25 cellular contexts compared by ENCODE assay signal in the genomic region with DNA sequence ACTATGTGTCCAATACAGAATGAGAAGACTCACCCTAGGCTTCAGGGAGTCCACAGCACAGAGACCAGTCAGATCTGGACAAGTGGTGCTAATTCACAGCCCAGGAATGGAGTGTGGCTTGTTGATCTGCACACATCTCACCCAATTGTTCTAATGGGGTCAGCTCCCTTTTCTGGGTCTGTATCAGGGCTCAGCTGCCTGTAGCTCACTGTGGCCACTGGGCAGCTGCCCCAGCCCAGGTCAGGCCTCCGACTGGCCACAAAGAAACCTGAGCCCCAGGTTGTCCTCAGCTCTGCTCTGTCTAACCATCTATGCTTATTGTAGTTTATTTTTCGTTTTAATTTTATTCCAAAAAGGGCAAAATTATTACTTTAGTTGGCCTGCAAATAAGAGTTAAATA.
"Had no signal": no experiment of that assay in that cellular context is flagged by ENCODE, and none has a peak within 500 bp of the region (broad histone marks: within the 10 kb centered on the region; RNA-seq: fewer than 3 reads in every experiment).

No MANE protein-coding gene starts in this region.

- H2AFZ ChIP-seq: neural progenitor cell had no signal

- ATAC-seq: foreskin keratinocyte; gastroesophageal sphincter; lower lobe of right lung; mucosa of descending colon; natural killer cell treated with Interleukin-12 subunit alpha and Interleukin-12 subunit beta and Interleukin-15 and Interleukin-18, amount 100 ng/mL, for 72 hours; stimulated activated effector memory CD8-positive, alpha-beta T cell treated with anti-CD3 and anti-CD28 coated beads, Interleukin-12 subunit alpha, Interleukin-12 subunit beta, amount 100 ng/mL, for 72 hours had no signal

- H3K4me1 Mint-ChIP-seq: immature natural killer cell; naive B cell; stimulated activated effector memory CD8-positive, alpha-beta T cell treated with anti-CD3 and anti-CD28 coated beads, Interleukin-12 subunit alpha, Interleukin-12 subunit beta, amount 100 ng/mL, for 72 hours had no signal

- H3K9me3 ChIP-seq: lower lobe of right lung, mucosa of descending colon, prostate gland, right atrium auricular region, stomach, thyroid gland, vagina had no signal

- H3K27me3 ChIP-seq: foreskin keratinocyte, neural progenitor cell, right atrium auricular region, sigmoid colon, stomach, thyroid gland, vagina had no signal

- H3K4me2 ChIP-seq: neural progenitor cell had no signal

- H3K27ac ChIP-seq: dorsolateral prefrontal cortex, esophagus muscularis mucosa, foreskin keratinocyte, gastroesophageal sphincter, lower lobe of right lung, neural progenitor cell, prostate gland, right atrium auricular region, sigmoid colon, stomach, thyroid gland, vagina had no signal

- H3K9me3 Mint-ChIP-seq: immature natural killer cell; natural killer cell treated with Interleukin-12 subunit alpha and Interleukin-12 subunit beta and Interleukin-15 and Interleukin-18, amount 100 ng/mL, for 72 hours; neural progenitor cell; stimulated activated effector memory CD8-positive, alpha-beta T cell treated with anti-CD3 and anti-CD28 coated beads, Interleukin-12 subunit alpha, Interleukin-12 subunit beta, amount 100 ng/mL, for 72 hours had no signal

- H3K4me3 Mint-ChIP-seq: immature natural killer cell; mesothelial cell of epicardium; naive B cell; natural killer cell treated with Interleukin-12 subunit alpha and Interleukin-12 subunit beta and Interleukin-15 and Interleukin-18, amount 100 ng/mL, for 72 hours; neural progenitor cell; stimulated activated effector memory CD8-positive, alpha-beta T cell treated with anti-CD3 and anti-CD28 coated beads, Interleukin-12 subunit alpha, Interleukin-12 subunit beta, amount 100 ng/mL, for 72 hours had no signal

- H3K36me3 Mint-ChIP-seq: immature natural killer cell; naive B cell; natural killer cell treated with Interleukin-12 subunit alpha and Interleukin-12 subunit beta and Interleukin-15 and Interleukin-18, amount 100 ng/mL, for 72 hours; neural progenitor cell; stimulated activated effector memory CD8-positive, alpha-beta T cell treated with anti-CD3 and anti-CD28 coated beads, Interleukin-12 subunit alpha, Interleukin-12 subunit beta, amount 100 ng/mL, for 72 hours had no signal

- H3K4me3 ChIP-seq: dorsolateral prefrontal cortex, esophagus muscularis mucosa, gastroesophageal sphincter, lower lobe of right lung, mucosa of descending colon, neural progenitor cell, prostate gland, right atrium auricular region, sigmoid colon, stomach, thyroid gland, vagina had no signal

- H3K9ac ChIP-seq: neural progenitor cell had no signal

- H3K4me1 ChIP-seq: esophagus muscularis mucosa, foreskin keratinocyte, gastroesophageal sphincter, lower lobe of right lung, prostate gland, right atrium auricular region, thyroid gland, vagina had no signal

- DNase-seq: effector CD8-positive, alpha-beta T cell; foreskin keratinocyte; hypothalamus; immature natural killer cell; left ventricle myocardium superior; lower lobe of right lung; mucosa of descending colon; naive B cell; sigmoid colon; stimulated activated CD4-positive, alpha-beta T cell treated with anti-CD3 and anti-CD28 coated beads, Interleukin-2, amount 100 ng/mL, for 24 hours; stimulated activated CD4-positive, alpha-beta T cell treated with anti-CD3 and anti-CD28 coated beads, Interleukin-4, amount 100 ng/mL, for 24 hours; stimulated activated naive CD4-positive, alpha-beta T cell treated with Interleukin-2 at 50 U/mL for 16 hours; stomach; thyroid gland; trophoblast cell had no signal

- H3K27ac Mint-ChIP-seq: immature natural killer cell; naive B cell; natural killer cell treated with Interleukin-12 subunit alpha and Interleukin-12 subunit beta and Interleukin-15 and Interleukin-18, amount 100 ng/mL, for 72 hours; stimulated activated effector memory CD8-positive, alpha-beta T cell treated with anti-CD3 and anti-CD28 coated beads, Interleukin-12 subunit alpha, Interleukin-12 subunit beta, amount 100 ng/mL, for 72 hours had no signal

- H3K36me3 ChIP-seq: esophagus muscularis mucosa, gastroesophageal sphincter, lower lobe of right lung, neural progenitor cell, prostate gland, right atrium auricular region, sigmoid colon, stomach, thyroid gland, vagina had no signal
